In genomic region chr1:35179864-35180263, GRCh38 we compare ENCODE assay signal across 21 cellular contexts. TPM values are rescaled to one million over a fixed set of nuclear protein-coding genes. Genes with fewer than 3 reads are reported as not detected.
DNase-seq lines count a peak whose midpoint lies in the region; ATAC-seq and TF ChIP-seq lines count a peak whose summit lies in the region.
"Had no signal": no experiment of that assay in that cellular context is flagged by ENCODE, and none has a peak within 500 bp of the region (broad histone marks: within the 10 kb centered on the region; RNA-seq: fewer than 3 reads in every experiment).

No MANE protein-coding gene starts in this region.

- no peaks in the 10 kb centered on the region for H3K9me3 ChIP-seq in hepatocyte (ENCODE audit: low read depth)
- H3K9me3 ChIP-seq: upper lobe of left lung had no signal

- peak overlapping the region; percentile 67 for H3K27ac ChIP-seq in hepatocyte
- H3K27ac ChIP-seq: upper lobe of left lung had no signal

- no peak for DNase-seq in activated T-cell treated with anti-CD3 and anti-CD28 coated beads, Interleukin-2, amount 50 U/mL, for 24 hours
- DNase-seq in activated T-cell treated with anti-CD3 and anti-CD28 coated beads for 4 hours: no peak
- DNase-seq in WTC11 (ENCODE audit: low spot score): no peak
- DNase-seq in hepatocyte (ENCODE audit: low spot score): no peak
- no peak for DNase-seq in progenitor cell of endocrine pancreas (ENCODE audit: low spot score, unreplicated experiment)
- DNase-seq in NCI-H2107 (lab: John Stamatoyannopoulos, UW): no peak
- no peak for DNase-seq in NCI-H1436 (lab: John Stamatoyannopoulos, UW)
- DNase-seq in NCI-H748 treated with DMSO at 0.1 percent for 48 hours (lab: John Stamatoyannopoulos, UW): no peak
- DNase-seq: activated effector memory CD4-positive, alpha-beta T cell treated with Interleukin-2 at 50 U/mL for 16 hours; aorta; DMS79 treated with DMSO at 0.1 percent for 48 hours; IMR-90; islet precursor cell; NCI-H1930; NCI-H446 treated with DMSO at 0.1 percent for 48 hours; stimulated activated CD4-positive, alpha-beta T cell treated with anti-CD3 and anti-CD28 coated beads, Interleukin-15, amount 100 ng/mL, for 24 hours; SW 1271; upper lobe of left lung had no signal

- no peak for ATAC-seq in WTC11
- ATAC-seq: stimulated activated memory B cell treated with anti-CD40 and anti-IgM and Interleukin-4, amounts not matched to agents 10 μg/mL and 1 μg/mL and 100 μg/mL, for 72 hours had no signal

- no peak overlapping the region for H2AFZ ChIP-seq in hepatocyte

- 77% methylated on average over 2 of the region's 2 CpGs for WGBS in hepatocyte (ENCODE audit: low lambda C conversion rate, missing lambda C conversion rate)

- H3K36me3 Mint-ChIP-seq in activated T-cell treated with anti-CD3 and anti-CD28 coated beads, Interleukin-2, amount 50 U/mL, for 24 hours (ENCODE audit: low read depth): peaks cover 100% of the 10 kb centered on the region
- H3K36me3 Mint-ChIP-seq in WTC11 (peaks cover 96% of the 10 kb centered on the region), progenitor cell of endocrine pancreas (ENCODE audit: insufficient read depth) (peaks cover 45% of the 10 kb centered on the region)

- H3K27me3 ChIP-seq in hepatocyte: no peaks in the 10 kb centered on the region
- H3K27me3 ChIP-seq: upper lobe of left lung had no signal

- H3K27ac Mint-ChIP-seq in activated T-cell treated with anti-CD3 and anti-CD28 coated beads, Interleukin-2, amount 50 U/mL, for 24 hours: peak overlapping the region; percentile 94
- H3K27ac Mint-ChIP-seq in WTC11: peak overlapping the region; percentile 56
- peak overlapping the region; percentile 78 for H3K27ac Mint-ChIP-seq in progenitor cell of endocrine pancreas
- H3K27ac Mint-ChIP-seq: stimulated activated memory B cell treated with anti-CD40 and anti-IgM and Interleukin-4, amounts not matched to agents 10 μg/mL and 1 μg/mL and 100 μg/mL, for 72 hours had no signal

- H3K36me3 ChIP-seq in hepatocyte (replicated peaks; ENCODE audit: insufficient read depth, low read depth): peaks cover 18% of the 10 kb centered on the region

- H3K9me3 Mint-ChIP-seq in activated T-cell treated with anti-CD3 and anti-CD28 coated beads, Interleukin-2, amount 50 U/mL, for 24 hours: no peaks in the 10 kb centered on the region
- H3K9me3 Mint-ChIP-seq in WTC11 (no peaks in the 10 kb centered on the region), progenitor cell of endocrine pancreas (ENCODE audit: low read depth) (no peaks in the 10 kb centered on the region)
- H3K9me3 Mint-ChIP-seq: CD14-positive monocyte; neural crest cell; stimulated activated memory B cell treated with anti-CD40 and anti-IgM and Interleukin-4, amounts not matched to agents 10 μg/mL and 1 μg/mL and 100 μg/mL, for 72 hours had no signal

- peak overlapping the region; percentile 49 for H3K4me2 ChIP-seq in hepatocyte

- H3K4me1 ChIP-seq in hepatocyte (ENCODE audit: insufficient read depth): peaks cover 33% of the 10 kb centered on the region

- CTCF ChIA-PET in WTC11 (lab: Charles Lee): interaction anchor here (0.6 kb wide), 1 partner anchor 1039 kb away, joined by 3 read pairs; no protein-coding TSS in a partner anchor

- POLR2A ChIA-PET in WTC11 (lab: Charles Lee): interaction anchor here (0.6 kb wide), 1 partner anchor 670 kb away, joined by 3 read pairs; no protein-coding TSS in a partner anchor

- H3K27me3 Mint-ChIP-seq in activated T-cell treated with anti-CD3 and anti-CD28 coated beads, Interleukin-2, amount 50 U/mL, for 24 hours: no peaks in the 10 kb centered on the region
- no peaks in the 10 kb centered on the region for H3K27me3 Mint-ChIP-seq in WTC11 (ENCODE audit: low read depth)
- no peaks in the 10 kb centered on the region for H3K27me3 Mint-ChIP-seq in progenitor cell of endocrine pancreas
- H3K27me3 Mint-ChIP-seq: stimulated activated memory B cell treated with anti-CD40 and anti-IgM and Interleukin-4, amounts not matched to agents 10 μg/mL and 1 μg/mL and 100 μg/mL, for 72 hours had no signal

- peaks cover 65% of the 10 kb centered on the region for H3K79me2 ChIP-seq in hepatocyte

- peaks cover 69% of the 10 kb centered on the region for H3K4me1 Mint-ChIP-seq in activated T-cell treated with anti-CD3 and anti-CD28 coated beads, Interleukin-2, amount 50 U/mL, for 24 hours (ENCODE audit: low read depth)
- H3K4me1 Mint-ChIP-seq in WTC11: peaks cover 28% of the 10 kb centered on the region
- H3K4me1 Mint-ChIP-seq in progenitor cell of endocrine pancreas (ENCODE audit: low read depth): peaks cover 58% of the 10 kb centered on the region

- H4K20me1 ChIP-seq in hepatocyte (ENCODE audit: insufficient read depth, poor library complexity, severe bottlenecking): peaks cover 90% of the 10 kb centered on the region

- no peaks in the 10 kb centered on the region for H3K9me2 ChIP-seq in hepatocyte (replicated peaks; ENCODE audit: insufficient read depth)

- H3K4me3 ChIP-seq in hepatocyte: no peak overlapping the region
- H3K4me3 ChIP-seq: upper lobe of left lung had no signal

- TF ChIP-seq CTCF in WTC11 (IDR thresholded peaks at IDR 0.05): no peak
- TF ChIP-seq CTCF in hepatocyte (IDR thresholded peaks at IDR 0.05; ENCODE audit: poor library complexity): no peak
- TF ChIP-seq CTCF in progenitor cell of endocrine pancreas (IDR thresholded peaks at IDR 0.05; ENCODE audit: unreplicated experiment): no peak

- H3K4me3 Mint-ChIP-seq in activated T-cell treated with anti-CD3 and anti-CD28 coated beads, Interleukin-2, amount 50 U/mL, for 24 hours: peak overlapping the region; percentile 2
- H3K4me3 Mint-ChIP-seq in WTC11: no peak overlapping the region
- no peak overlapping the region for H3K4me3 Mint-ChIP-seq in progenitor cell of endocrine pancreas (ENCODE audit: low read depth)
- H3K4me3 Mint-ChIP-seq: CD14-positive monocyte; neural crest cell; stimulated activated memory B cell treated with anti-CD40 and anti-IgM and Interleukin-4, amounts not matched to agents 10 μg/mL and 1 μg/mL and 100 μg/mL, for 72 hours had no signal

TF ChIP-seq in WTC11, 78 proteins besides CTCF, POLR2A, EP300 and RAD21 (continues in another document):
- no peak for TF ChIP-seq ZNF396 (CRISPR knock-in tag; IDR thresholded peaks at IDR 0.05; ENCODE audit: borderline replicate concordance)
- TF ChIP-seq USF2 (CRISPR knock-in tag; IDR thresholded peaks at IDR 0.05): no peak
- TF ChIP-seq ZNF671 (CRISPR knock-in tag; IDR thresholded peaks at IDR 0.05): no peak
- no peak for TF ChIP-seq ZBTB43 (CRISPR knock-in tag; IDR thresholded peaks at IDR 0.05)
- TF ChIP-seq E2F5 (CRISPR knock-in tag; IDR thresholded peaks at IDR 0.05): no peak
- TF ChIP-seq ZNF263 (CRISPR knock-in tag; IDR thresholded peaks at IDR 0.05; ENCODE audit: low read depth): no peak
- no peak for TF ChIP-seq NR3C1 (CRISPR knock-in tag; conservative IDR thresholded peaks at IDR 0.05; ENCODE audit: low read depth)
- TF ChIP-seq GTF2I (CRISPR knock-in tag; conservative IDR thresholded peaks at IDR 0.05): no peak
- TF ChIP-seq GABPB1 (CRISPR knock-in tag; IDR thresholded peaks at IDR 0.05): no peak
- no peak for TF ChIP-seq MLX (CRISPR knock-in tag; IDR thresholded peaks at IDR 0.05)
- no peak for TF ChIP-seq RORB (CRISPR knock-in tag; IDR thresholded peaks at IDR 0.05)
- no peak for TF ChIP-seq USF1 (CRISPR knock-in tag; IDR thresholded peaks at IDR 0.05)

RNA-seq across cellular contexts. Expression of gene SFPQ, which starts 13.1 kb away (rescaled TPM):
- 354 to 487 TPM (median 486 TPM) in 3 replicates for total RNA-seq in WTC11 (2021)
- 138 and 183 TPM in 2 replicates for total RNA-seq in hepatocyte
- polyA plus RNA-seq in hepatocyte: 165 and 170 TPM in 2 replicates
- total RNA-seq in progenitor cell of endocrine pancreas: 651 and 653 TPM in 2 replicates
